In genomic region chr3:130110622-130111169, GRCh38 we compare ENCODE assay signal across 8 cellular contexts. TPM values are rescaled to one million over a fixed set of nuclear protein-coding genes. Genes with fewer than 3 reads are reported as not detected.
DNase-seq lines count a peak whose midpoint lies in the region; ATAC-seq and TF ChIP-seq lines count a peak whose summit lies in the region.
"Not testable (repeated sequence)": the region's sequence is repeated elsewhere in the genome, so short reads cannot be mapped to it uniquely, and the experiment has no call there.

No MANE protein-coding gene starts in this region.

- not testable (repeated sequence) for H3K36me3 Mint-ChIP-seq in activated naive CD8-positive, alpha-beta T cell treated with anti-CD3 and anti-CD28 coated beads for 36 hours

- DNase-seq in GM04503 (ENCODE audit: low read depth) (peak; percentile 58), MV-4-11 (lab: John Stamatoyannopoulos, UW) (peak; percentile 64), retinal pigment epithelial cell (ENCODE audit: low read depth) (peak; percentile 30)
- DNase-seq in SK-N-MC (ENCODE audit: low read depth, low spot score); right lobe of liver; vagina (ENCODE audit: extremely low spot score in 2 of 2): not testable (repeated sequence)
- DNase-seq in activated naive CD8-positive, alpha-beta T cell treated with anti-CD3 and anti-CD28 coated beads for 36 hours = peak; percentile 31

- not testable (repeated sequence) for H3K4me1 ChIP-seq in esophagus (ENCODE audit: control insufficient read depth in 2 of 2, insufficient read depth in 2 of 2, low read length in 1 of 2); right lobe of liver
- H3K4me1 ChIP-seq in vagina = peaks cover 18% of the 10 kb centered on the region

- WGBS in esophagus, 2 donors = 1 to 2% methylated on average over 17 of the region's 17 CpGs
- WGBS in right lobe of liver (ENCODE audit: insufficient coverage, low coverage, low lambda C conversion rate, missing lambda C conversion rate) = 1% methylated on average over 15 of the region's 17 CpGs

- H3K36me3 ChIP-seq in SK-N-MC (ENCODE audit: insufficient read depth, low read length); esophagus (ENCODE audit: control insufficient read depth in 2 of 2, insufficient read depth in 2 of 2, low read length in 1 of 2); right lobe of liver; vagina: not testable (repeated sequence)

- not testable (repeated sequence) for H3K9me3 ChIP-seq in SK-N-MC (ENCODE audit: low read depth, low read length); esophagus (ENCODE audit: control insufficient read depth in 2 of 2, insufficient read depth in 1 of 2, low read depth in 1 of 2, low read length in 1 of 2); right lobe of liver; vagina

- H3K27me3 Mint-ChIP-seq in activated naive CD8-positive, alpha-beta T cell treated with anti-CD3 and anti-CD28 coated beads for 36 hours = not testable (repeated sequence)

- H3K4me3 Mint-ChIP-seq in activated naive CD8-positive, alpha-beta T cell treated with anti-CD3 and anti-CD28 coated beads for 36 hours = peak overlapping the region; percentile 96

- not testable (repeated sequence) for H3K9me3 Mint-ChIP-seq in activated naive CD8-positive, alpha-beta T cell treated with anti-CD3 and anti-CD28 coated beads for 36 hours

- intact Hi-C loops in right lobe of liver (cut with DNase I); vagina (cut with DNase I): not testable (repeated sequence)

- not testable (repeated sequence) for TF ChIP-seq CTCF in right lobe of liver (IDR thresholded peaks at IDR 0.05); retinal pigment epithelial cell (conservative IDR thresholded peaks at IDR 0.05; ENCODE audit: low read depth, low read length); vagina (IDR thresholded peaks at IDR 0.05)

- peak overlapping the region; percentile 94 for H3K27ac Mint-ChIP-seq in activated naive CD8-positive, alpha-beta T cell treated with anti-CD3 and anti-CD28 coated beads for 36 hours

- not testable (repeated sequence) for TF ChIP-seq POLR2A in right lobe of liver (IDR thresholded peaks at IDR 0.05); vagina (IDR thresholded peaks at IDR 0.05)

- not testable (repeated sequence) for H3K27me3 ChIP-seq in esophagus (ENCODE audit: control insufficient read depth in 1 of 2, insufficient read depth in 2 of 2, low read length in 2 of 2); right lobe of liver; vagina

- not testable (repeated sequence) for ATAC-seq in right lobe of liver

- H3K4me3 ChIP-seq in SK-N-MC = peak overlapping the region; percentile 90
- H3K4me3 ChIP-seq in esophagus (ENCODE audit: low read depth in 1 of 2, low read length in 2 of 2) = peak overlapping the region; percentile 50 to 65
- H3K4me3 ChIP-seq in right lobe of liver = peak overlapping the region; percentile 72 to 79 (median 77)
- H3K4me3 ChIP-seq in retinal pigment epithelial cell (ENCODE audit: low read length) = peak overlapping the region; percentile 70
- peak overlapping the region; percentile 52 to 88 for H3K4me3 ChIP-seq in vagina

- peak overlapping the region; percentile 76 for H3K9ac ChIP-seq in SK-N-MC (ENCODE audit: insufficient read length)

- not testable (repeated sequence) for H3K27ac ChIP-seq in SK-N-MC, right lobe of liver
- H3K27ac ChIP-seq in esophagus (ENCODE audit: low read depth in 2 of 2, low read length in 1 of 2) (peak overlapping the region; percentile 34 to 83), vagina (peak overlapping the region; percentile 80)

- peaks cover 22% of the 10 kb centered on the region for H3K4me1 Mint-ChIP-seq in activated naive CD8-positive, alpha-beta T cell treated with anti-CD3 and anti-CD28 coated beads for 36 hours

RNA-seq across cellular contexts. Expression of gene ALG1L2, which starts 29.1 kb away (rescaled TPM):
- under 1 TPM; 0.56 TPM for total RNA-seq in activated naive CD8-positive, alpha-beta T cell treated with anti-CD3 and anti-CD28 coated beads for 36 hours
- polyA plus RNA-seq in esophagus = not detected
- total RNA-seq in right lobe of liver = 1 to 10 TPM in 1 of 6 experiments, under 1 TPM in 1, not detected in 4; 0.61 to 1.3 TPM
- not detected for total RNA-seq in vagina
